In the genomic region with DNA sequence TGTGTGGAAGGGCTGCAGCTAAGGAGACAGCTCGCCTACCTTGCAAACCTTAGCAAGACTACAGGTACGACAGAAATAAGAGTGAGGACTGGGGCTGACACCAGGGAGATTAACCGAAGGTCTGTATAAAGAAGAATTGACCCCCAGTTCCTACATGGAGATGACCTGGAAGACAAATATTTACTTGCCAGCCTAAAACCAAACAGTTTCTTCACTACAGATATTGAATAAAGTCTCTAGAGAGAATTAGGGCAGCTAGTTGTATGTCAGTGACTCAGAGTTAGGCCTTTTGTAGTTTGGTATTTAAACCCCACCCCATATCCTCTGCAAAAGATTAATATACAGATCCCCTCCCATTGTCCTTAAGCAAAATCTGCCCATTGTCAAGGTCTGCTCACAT, we compare ENCODE assay signal across 20 cellular contexts. TPM values are rescaled to one million over a fixed set of nuclear protein-coding genes. Genes with fewer than 3 reads are reported as not detected.
DNase-seq lines count a peak whose midpoint lies in the region; ATAC-seq, FAIRE-seq and TF ChIP-seq lines count a peak whose summit lies in the region.
"Had no signal": no experiment of that assay in that cellular context is flagged by ENCODE, and none has a peak within 500 bp of the region (broad histone marks: within the 10 kb centered on the region; RNA-seq: fewer than 3 reads in every experiment).

No MANE protein-coding gene starts in this region.

- POLR2A ChIA-PET in HepG2 (lab: Yijun Ruan, JAX), result no interaction called here

- no peak for TF ChIP-seq RAD21 in HepG2 (CRISPR knock-in tag; IDR thresholded peaks at IDR 0.05)

- FAIRE-seq in HepG2 (lab: Jason Lieb, UNC) (no peak), small intestine (lab: Jason Lieb, UNC) (no peak)
- FAIRE-seq: D721Med, GM12878, H1 had no signal

- H3K27ac Mint-ChIP-seq in immature natural killer cell, result no peak overlapping the region
- H3K27ac Mint-ChIP-seq: B cell; CD4-positive, alpha-beta T cell; H9 had no signal

- H3K4me2 ChIP-seq in BLaER1 (peak overlapping the region; percentile 54), DOHH2 (ENCODE audit: low read length) (peak overlapping the region; percentile 54), HepG2 (ENCODE audit: low read depth, low read length) (no peak overlapping the region)

- H3K27me3 ChIP-seq in BLaER1 (peaks cover 70% of the 10 kb centered on the region), DOHH2 (ENCODE audit: control insufficient read depth, low read length) (no peaks in the 10 kb centered on the region), HepG2 (ENCODE audit: control insufficient read depth in 1 of 2, insufficient read depth in 2 of 2, low read length in 2 of 2) (no peaks in the 10 kb centered on the region), small intestine (ENCODE audit: control insufficient read depth in 2 of 2, insufficient read depth in 2 of 2, low read length in 2 of 2) (peaks cover 0 to 1% of the 10 kb centered on the region in 2 donors), thyroid gland (no peaks in the 10 kb centered on the region)

- H3K9ac ChIP-seq in BLaER1, result no peak overlapping the region
- no peak overlapping the region for H3K9ac ChIP-seq in HepG2 (ENCODE audit: insufficient read depth, low read depth, low read length)

- DNase-seq in NCI-H748 treated with DMSO at 0.1 percent for 48 hours (lab: John Stamatoyannopoulos, UW), result peak; percentile 21
- DNase-seq in HepG2 (ENCODE audit: low spot score), result peak; percentile 4
- no peak for DNase-seq in small intestine
- no peak for DNase-seq in thyroid gland
- DNase-seq in immature natural killer cell, result no peak
- no peak for DNase-seq in occipital lobe (lab: John Stamatoyannopoulos, UW)
- DNase-seq: Caco-2; CD4-positive, alpha-beta T cell; DMS79 treated with DMSO at 0.1 percent for 48 hours; EL; H9 had no signal

- H3K27ac ChIP-seq in BLaER1 (no peak overlapping the region), DOHH2 (ENCODE audit: low read depth, low read length) (0 out of 2 replicates have a peak overlapping the region, but pooled peaks have one; percentile 23), HepG2 (ENCODE audit: extremely low read length, insufficient read depth, low read length) (no peak overlapping the region), small intestine (ENCODE audit: low read depth in 1 of 2, low read length in 1 of 2) (no peak overlapping the region), thyroid gland (no peak overlapping the region)
- H3K27ac ChIP-seq: 22Rv1, C4-2B had no signal

- peaks cover 6% of the 10 kb centered on the region; the same call in 1 of the 2 replicates for H3K9me3 ChIP-seq in BLaER1
- no peaks in the 10 kb centered on the region for H3K9me3 ChIP-seq in DOHH2 (ENCODE audit: control insufficient read depth, insufficient read depth, low read length)
- no peaks in the 10 kb centered on the region for H3K9me3 ChIP-seq in HepG2 (ENCODE audit: low read length)
- H3K9me3 ChIP-seq in small intestine (ENCODE audit: control insufficient read depth, low read depth), result no peaks in the 10 kb centered on the region
- H3K9me3 ChIP-seq in thyroid gland, result no peaks in the 10 kb centered on the region
- H3K9me3 ChIP-seq: Caco-2 had no signal

- ATAC-seq in HepG2, result no peak; the same call in 2 of the 3 replicates
- ATAC-seq: GM12878 had no signal

- intact Hi-C loops in HepG2 (cut with micrococcal nuclease; ENCODE audit: unreplicated experiment), result no loop called here
- intact Hi-C loops in thyroid gland (cut with DNase I), result no loop called here

- H3K4me1 Mint-ChIP-seq in immature natural killer cell, result no peaks in the 10 kb centered on the region
- H3K4me1 Mint-ChIP-seq: H9 had no signal

- H3K4me3 ChIP-seq in BLaER1 (no peak overlapping the region), DOHH2 (ENCODE audit: low read length) (0 out of 2 replicates have a peak overlapping the region, but pooled peaks have one; percentile 10), HepG2 (replicated peaks in 1 of 3; ENCODE audit: insufficient read depth in 1 of 3, low read depth in 2 of 3, low read length in 3 of 3) (no peak overlapping the region), small intestine (ENCODE audit: low read depth in 1 of 2, low read length in 2 of 2) (no peak overlapping the region), thyroid gland (replicated peaks in 1 of 3) (no peak overlapping the region)
- H3K4me3 ChIP-seq: GM12878 had no signal

- TF ChIP-seq POLR2A in HepG2 (IDR thresholded peaks at IDR 0.05; ENCODE audit: insufficient read depth in 1 of 2, low read depth in 2 of 2, low read length in 2 of 2) (no peak), thyroid gland (IDR thresholded peaks at IDR 0.05) (no peak)

- H3K4me1 ChIP-seq in BLaER1, result peaks cover 28% of the 10 kb centered on the region
- peaks cover 23% of the 10 kb centered on the region for H3K4me1 ChIP-seq in DOHH2 (ENCODE audit: control insufficient read depth, low read length)
- peaks cover 6% of the 10 kb centered on the region; the same call in 1 of the 2 replicates for H3K4me1 ChIP-seq in HepG2 (ENCODE audit: insufficient read depth, low read length)
- no peaks in the 10 kb centered on the region for H3K4me1 ChIP-seq in small intestine (ENCODE audit: control insufficient read depth in 2 of 2, insufficient read depth in 1 of 2, low read depth in 1 of 2, low read length in 1 of 2)
- H3K4me1 ChIP-seq in thyroid gland, result no peaks in the 10 kb centered on the region
- H3K4me1 ChIP-seq: Caco-2 had no signal

- H3K4me3 Mint-ChIP-seq in immature natural killer cell, result no peak overlapping the region
- H3K4me3 Mint-ChIP-seq: B cell; CD4-positive, alpha-beta T cell; H9 had no signal

- H2AFZ ChIP-seq in HepG2 (ENCODE audit: low read length), result no peak overlapping the region

- CTCF ChIA-PET in HepG2 (lab: Yijun Ruan, JAX; ENCODE audit: low intra/inter-chr PET ratio, low total read pairs), result no interaction called here

- peaks cover 4 to 21% (median 6%) of the 10 kb centered on the region in 3 donors for H3K27me3 Mint-ChIP-seq in immature natural killer cell (ENCODE audit: low read depth in 3 of 3)

- no peaks in the 10 kb centered on the region for H3K9me2 ChIP-seq in DOHH2 (replicated peaks; ENCODE audit: control insufficient read depth, low read length)

- H3K36me3 ChIP-seq in BLaER1 (no peaks in the 10 kb centered on the region), DOHH2 (ENCODE audit: control insufficient read depth, low read length) (no peaks in the 10 kb centered on the region), HepG2 (replicated peaks in 1 of 2; ENCODE audit: control insufficient read depth in 1 of 2, insufficient read depth in 2 of 2, low read length in 2 of 2) (no peaks in the 10 kb centered on the region), small intestine (ENCODE audit: control insufficient read depth in 2 of 2, insufficient read depth in 2 of 2, low read length in 2 of 2) (no peaks in the 10 kb centered on the region), thyroid gland (no peaks in the 10 kb centered on the region)

- H3K79me2 ChIP-seq in DOHH2 (ENCODE audit: control insufficient read depth, low read length) (no peaks in the 10 kb centered on the region), HepG2 (ENCODE audit: insufficient read depth, low read length) (no peaks in the 10 kb centered on the region)

- no peaks in the 10 kb centered on the region for H3K36me3 Mint-ChIP-seq in immature natural killer cell

- WGBS in HepG2 (ENCODE audit: low lambda C conversion rate), result 0% methylated on average over 2 of the region's 3 CpGs
- WGBS in small intestine, 3 donors, result 63 to 68% (median 64%) methylated on average over 3 of the region's 3 CpGs
- WGBS in thyroid gland, 2 donors, result 73% methylated on average over 3 of the region's 3 CpGs

- H3F3A ChIP-seq in DOHH2 (ENCODE audit: control insufficient read depth, insufficient read depth), result no peaks in the 10 kb centered on the region

- in situ Hi-C loops in HepG2 (cut with HindIII; ENCODE audit: extremely low pct_ligation_motif_present, low pct_unique_long_range_greater_than_20kb), result no loop called here

- no TSS peak for BruUV-seq in HepG2 (replicated peaks; lab: Mats Ljungman, UMichigan)

- no peak for TF ChIP-seq EP300 in HepG2 (IDR thresholded peaks at IDR 0.05; ENCODE audit: low read depth in 2 of 2, low read length in 2 of 2)
- no peak for TF ChIP-seq EP300 in HepG2 (CRISPR knock-in tag; IDR thresholded peaks at IDR 0.05; ENCODE audit: borderline replicate concordance)

- H4K20me1 ChIP-seq in BLaER1 (peaks cover 6% of the 10 kb centered on the region; the same call in 1 of the 2 replicates), DOHH2 (ENCODE audit: control insufficient read depth, insufficient read depth, low read depth, low read length) (no peaks in the 10 kb centered on the region), HepG2 (ENCODE audit: insufficient read depth, low read length) (no peaks in the 10 kb centered on the region)

- TF ChIP-seq CTCF in DOHH2 (IDR thresholded peaks at IDR 0.05; ENCODE audit: low read depth, low read length, poor library complexity, severe bottlenecking) (no peak), HepG2 (CRISPR knock-in tag; IDR thresholded peaks at IDR 0.05) (no peak), thyroid gland (IDR thresholded peaks at IDR 0.05) (no peak)

- no peaks in the 10 kb centered on the region for H3K9me3 Mint-ChIP-seq in immature natural killer cell
- H3K9me3 Mint-ChIP-seq: CD4-positive, alpha-beta T cell had no signal

RNA-seq across cellular contexts. Expression of gene FRMPD3, which starts 28.1 kb away (rescaled TPM):
- total RNA-seq in HepG2 (2016; rRNA removed; fragmentation: Illumina TruSeq; extraction: Trizol), result not detected in 2 replicates
- not detected in 2 replicates for total RNA-seq in HepG2 (2016; cell fraction: cytosol; rRNA removed; fragmentation: Illumina TruSeq; extraction: Trizol; ENCODE audit: low read depth)
- not detected in 2 replicates for total RNA-seq in HepG2 (2016; cell fraction: insoluble cytoplasmic fraction; rRNA removed; fragmentation: Illumina TruSeq; extraction: Trizol)
- not detected in 2 replicates for total RNA-seq in HepG2 (2016; cell fraction: membrane; rRNA removed; fragmentation: Illumina TruSeq; extraction: Trizol)
- not detected in 2 replicates for total RNA-seq in HepG2 (2016; cell fraction: nucleus; rRNA removed; fragmentation: Illumina TruSeq; extraction: Trizol)
- polyA plus RNA-seq in HepG2 (2011; rRNA removed), result not detected in 2 replicates
- polyA plus RNA-seq in HepG2 (2011; cell fraction: cytosol; rRNA removed), result not detected in 2 replicates
- polyA plus RNA-seq in HepG2 (2011; cell fraction: nucleus; rRNA removed), result not detected in 2 replicates
- not detected in 2 replicates for polyA plus RNA-seq in HepG2 (2012)
- not detected in 2 replicates for polyA plus RNA-seq in HepG2 (2016; cell fraction: cytosol; fragmentation: Illumina TruSeq; extraction: Trizol; ENCODE audit: low read depth)
- not detected in 2 replicates for polyA plus RNA-seq in HepG2 (2016; cell fraction: insoluble cytoplasmic fraction; fragmentation: Illumina TruSeq; extraction: Trizol; ENCODE audit: low read depth)
- polyA plus RNA-seq in HepG2 (2016; cell fraction: membrane; fragmentation: Illumina TruSeq; extraction: Trizol; ENCODE audit: low read depth), result not detected in 2 replicates
- polyA plus RNA-seq in HepG2 (2016; cell fraction: nucleus; fragmentation: Illumina TruSeq; extraction: Trizol; ENCODE audit: insufficient read depth, low read depth), result not detected in 2 replicates
- polyA minus RNA-seq in HepG2 (2011; rRNA and poly(A)+ RNA removed; ENCODE audit: low replicate concordance), result not detected in 2 replicates
- polyA minus RNA-seq in HepG2 (2011; cell fraction: cytosol; rRNA and poly(A)+ RNA removed), result not detected in 2 replicates
- not detected in 2 replicates for polyA minus RNA-seq in HepG2 (2011; cell fraction: nucleus; rRNA and poly(A)+ RNA removed)
- under 1 TPM in 1 of 3 donors, not detected in 2; 0.10 TPM for polyA plus RNA-seq in small intestine
- 10 to 100 TPM in 1 of 4 donors, 1 to 10 TPM in 3; 6.8 to 12.1 (median 8.2) TPM for total RNA-seq in thyroid gland
- polyA plus RNA-seq in immature natural killer cell, result under 1 TPM in 1 of 3 donors, not detected in 2; 0.18 TPM
- total RNA-seq in occipital lobe, result 1.7 TPM
- total RNA-seq: G401 had no signal

Comparison
In these comparisons a context has a peak if more than half of its experiments do, and no peak if none do; other contexts are left out.
1. DNase-seq: peak in NCI-H748 treated with DMSO at 0.1 percent for 48 hours (single experiment) and HepG2 (single experiment); none in small intestine (single experiment), thyroid gland (0 of 2), immature natural killer cell (0 of 3) and occipital lobe (single experiment).